ENCODE assay signal across 2 cellular contexts in genomic region chr16:86669285-86669805, GRCh38.
TF ChIP-seq lines count a peak whose summit lies in the region.

No MANE protein-coding gene starts in this region.

TF ChIP-seq in SK-N-SH, 30 proteins besides CTCF, POLR2A, EP300 and RAD21:
- no peak for TF ChIP-seq MEF2A (IDR thresholded peaks at IDR 0.05; ENCODE audit: borderline replicate concordance, low read depth)
- TF ChIP-seq IRF3 (IDR thresholded peaks at IDR 0.05; ENCODE audit: low read depth, low read length), result no peak
- TF ChIP-seq GATA2 (CRISPR knock-in tag; IDR thresholded peaks at IDR 0.05), result no peak
- TF ChIP-seq, protein P1, sequence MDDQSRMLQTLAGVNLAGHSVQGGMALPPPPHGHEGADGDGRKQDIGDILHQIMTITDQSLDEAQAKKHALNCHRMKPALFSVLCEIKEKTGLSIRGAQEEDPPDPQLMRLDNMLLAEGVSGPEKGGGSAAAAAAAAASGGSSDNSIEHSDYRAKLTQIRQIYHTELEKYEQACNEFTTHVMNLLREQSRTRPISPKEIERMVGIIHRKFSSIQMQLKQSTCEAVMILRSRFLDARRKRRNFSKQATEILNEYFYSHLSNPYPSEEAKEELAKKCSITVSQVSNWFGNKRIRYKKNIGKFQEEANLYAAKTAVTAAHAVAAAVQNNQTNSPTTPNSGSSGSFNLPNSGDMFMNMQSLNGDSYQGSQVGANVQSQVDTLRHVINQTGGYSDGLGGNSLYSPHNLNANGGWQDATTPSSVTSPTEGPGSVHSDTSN (IDR thresholded peaks at IDR 0.05), result no peak

TF ChIP-seq in SK-N-SH treated with all-trans-retinoic acid at 6 μM for 48 hours, 23 proteins besides CTCF, POLR2A, EP300 and RAD21:
- TF ChIP-seq ZC3H10 (CRISPR knock-in tag; IDR thresholded peaks at IDR 0.05) (no peak), ZNF8 (CRISPR knock-in tag; IDR thresholded peaks at IDR 0.05) (no peak), TCF4 (CRISPR knock-in tag; IDR thresholded peaks at IDR 0.05; ENCODE audit: borderline replicate concordance) (no peak), ZFP30 (CRISPR knock-in tag; IDR thresholded peaks at IDR 0.05) (no peak), ZNF565 (CRISPR knock-in tag; conservative IDR thresholded peaks at IDR 0.05; ENCODE audit: low read depth) (no peak), OSR1 (CRISPR knock-in tag; IDR thresholded peaks at IDR 0.05) (no peak), ZFP3 (CRISPR knock-in tag; IDR thresholded peaks at IDR 0.05) (no peak), POU6F1 (CRISPR knock-in tag; IDR thresholded peaks at IDR 0.05; ENCODE audit: borderline replicate concordance, low read depth) (no peak)
- TF ChIP-seq, protein P2, sequence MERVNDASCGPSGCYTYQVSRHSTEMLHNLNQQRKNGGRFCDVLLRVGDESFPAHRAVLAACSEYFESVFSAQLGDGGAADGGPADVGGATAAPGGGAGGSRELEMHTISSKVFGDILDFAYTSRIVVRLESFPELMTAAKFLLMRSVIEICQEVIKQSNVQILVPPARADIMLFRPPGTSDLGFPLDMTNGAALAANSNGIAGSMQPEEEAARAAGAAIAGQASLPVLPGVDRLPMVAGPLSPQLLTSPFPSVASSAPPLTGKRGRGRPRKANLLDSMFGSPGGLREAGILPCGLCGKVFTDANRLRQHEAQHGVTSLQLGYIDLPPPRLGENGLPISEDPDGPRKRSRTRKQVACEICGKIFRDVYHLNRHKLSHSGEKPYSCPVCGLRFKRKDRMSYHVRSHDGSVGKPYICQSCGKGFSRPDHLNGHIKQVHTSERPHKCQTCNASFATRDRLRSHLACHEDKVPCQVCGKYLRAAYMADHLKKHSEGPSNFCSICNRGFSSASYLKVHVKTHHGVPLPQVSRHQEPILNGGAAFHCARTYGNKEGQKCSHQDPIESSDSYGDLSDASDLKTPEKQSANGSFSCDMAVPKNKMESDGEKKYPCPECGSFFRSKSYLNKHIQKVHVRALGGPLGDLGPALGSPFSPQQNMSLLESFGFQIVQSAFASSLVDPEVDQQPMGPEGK (CRISPR knock-in tag; IDR thresholded peaks at IDR 0.05; ENCODE audit: borderline replicate concordance), result no peak
- TF ChIP-seq, protein P3, sequence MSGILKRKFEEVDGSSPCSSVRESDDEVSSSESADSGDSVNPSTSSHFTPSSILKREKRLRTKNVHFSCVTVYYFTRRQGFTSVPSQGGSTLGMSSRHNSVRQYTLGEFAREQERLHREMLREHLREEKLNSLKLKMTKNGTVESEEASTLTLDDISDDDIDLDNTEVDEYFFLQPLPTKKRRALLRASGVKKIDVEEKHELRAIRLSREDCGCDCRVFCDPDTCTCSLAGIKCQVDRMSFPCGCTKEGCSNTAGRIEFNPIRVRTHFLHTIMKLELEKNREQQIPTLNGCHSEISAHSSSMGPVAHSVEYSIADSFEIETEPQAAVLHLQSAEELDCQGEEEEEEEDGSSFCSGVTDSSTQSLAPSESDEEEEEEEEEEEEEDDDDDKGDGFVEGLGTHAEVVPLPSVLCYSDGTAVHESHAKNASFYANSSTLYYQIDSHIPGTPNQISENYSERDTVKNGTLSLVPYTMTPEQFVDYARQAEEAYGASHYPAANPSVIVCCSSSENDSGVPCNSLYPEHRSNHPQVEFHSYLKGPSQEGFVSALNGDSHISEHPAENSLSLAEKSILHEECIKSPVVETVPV (CRISPR knock-in tag; IDR thresholded peaks at IDR 0.05), result no peak
- TF ChIP-seq, protein P4, sequence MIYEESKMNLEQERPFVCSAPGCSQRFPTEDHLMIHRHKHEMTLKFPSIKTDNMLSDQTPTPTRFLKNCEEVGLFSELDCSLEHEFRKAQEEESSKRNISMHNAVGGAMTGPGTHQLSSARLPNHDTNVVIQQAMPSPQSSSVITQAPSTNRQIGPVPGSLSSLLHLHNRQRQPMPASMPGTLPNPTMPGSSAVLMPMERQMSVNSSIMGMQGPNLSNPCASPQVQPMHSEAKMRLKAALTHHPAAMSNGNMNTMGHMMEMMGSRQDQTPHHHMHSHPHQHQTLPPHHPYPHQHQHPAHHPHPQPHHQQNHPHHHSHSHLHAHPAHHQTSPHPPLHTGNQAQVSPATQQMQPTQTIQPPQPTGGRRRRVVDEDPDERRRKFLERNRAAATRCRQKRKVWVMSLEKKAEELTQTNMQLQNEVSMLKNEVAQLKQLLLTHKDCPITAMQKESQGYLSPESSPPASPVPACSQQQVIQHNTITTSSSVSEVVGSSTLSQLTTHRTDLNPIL (CRISPR knock-in tag; IDR thresholded peaks at IDR 0.05; ENCODE audit: low read depth), result no peak
